ENCODE assay signal across 1 cellular context in the genomic region with DNA sequence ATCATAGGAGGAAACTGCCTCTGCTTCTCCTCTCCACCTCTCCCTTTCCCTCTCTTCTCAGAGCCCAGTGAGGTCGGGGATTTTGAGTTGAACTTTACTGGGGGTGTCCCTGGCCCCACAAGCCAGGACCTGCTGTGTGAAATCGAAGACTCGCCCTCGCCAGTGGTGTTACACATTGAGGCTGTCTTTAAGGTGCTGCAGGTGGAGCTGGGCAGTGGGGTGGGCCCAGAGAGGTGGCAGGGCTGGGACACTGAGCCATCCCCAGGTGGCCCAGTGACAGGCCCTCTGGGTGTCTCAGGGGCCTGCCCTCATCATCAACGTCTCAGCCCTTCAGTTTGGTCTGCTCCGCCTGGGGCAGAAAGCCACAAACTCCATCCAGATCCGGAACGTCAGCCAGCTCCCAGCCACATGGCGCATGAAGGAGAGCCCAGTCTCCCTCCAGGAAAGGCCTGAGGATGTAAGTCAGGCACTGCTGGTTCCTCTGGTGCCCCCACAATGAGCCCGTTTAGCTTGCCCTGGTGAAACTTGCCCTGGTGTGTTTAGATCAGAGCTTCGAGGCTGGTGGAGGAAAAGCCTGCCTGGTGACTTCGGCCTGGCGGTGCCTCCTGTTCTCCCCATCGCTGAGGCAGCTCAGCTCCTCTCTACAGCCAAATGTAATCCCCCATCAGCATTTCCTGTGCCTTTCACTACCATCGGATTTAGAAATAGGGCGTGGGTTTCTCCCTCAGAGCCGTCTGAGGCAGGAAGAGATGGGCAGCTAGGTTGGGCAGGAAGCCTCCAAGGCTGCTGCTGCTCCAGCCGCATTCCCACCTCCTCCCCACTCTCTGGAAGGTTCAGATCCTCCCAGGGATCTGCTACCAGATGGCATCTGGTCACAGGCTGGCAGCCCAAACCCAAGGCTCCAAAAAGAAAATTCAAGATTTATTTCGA.
TF ChIP-seq lines count a peak whose summit lies in the region.

No MANE protein-coding gene starts in this region.

TF ChIP-seq in GM23338, 12 proteins besides CTCF, POLR2A, EP300 and RAD21 (continued from another document):
- TF ChIP-seq, protein P1, sequence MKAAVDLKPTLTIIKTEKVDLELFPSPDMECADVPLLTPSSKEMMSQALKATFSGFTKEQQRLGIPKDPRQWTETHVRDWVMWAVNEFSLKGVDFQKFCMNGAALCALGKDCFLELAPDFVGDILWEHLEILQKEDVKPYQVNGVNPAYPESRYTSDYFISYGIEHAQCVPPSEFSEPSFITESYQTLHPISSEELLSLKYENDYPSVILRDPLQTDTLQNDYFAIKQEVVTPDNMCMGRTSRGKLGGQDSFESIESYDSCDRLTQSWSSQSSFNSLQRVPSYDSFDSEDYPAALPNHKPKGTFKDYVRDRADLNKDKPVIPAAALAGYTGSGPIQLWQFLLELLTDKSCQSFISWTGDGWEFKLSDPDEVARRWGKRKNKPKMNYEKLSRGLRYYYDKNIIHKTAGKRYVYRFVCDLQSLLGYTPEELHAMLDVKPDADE (IDR thresholded peaks at IDR 0.05) = no peak
- TF ChIP-seq EZH2phosphoT487 (IDR thresholded peaks at IDR 0.05; ENCODE audit: unreplicated experiment) = no peak
- TF ChIP-seq ZNF331 (CRISPR knock-in tag; IDR thresholded peaks at IDR 0.05; ENCODE audit: low read depth) = no peak
- TF ChIP-seq, protein P2, sequence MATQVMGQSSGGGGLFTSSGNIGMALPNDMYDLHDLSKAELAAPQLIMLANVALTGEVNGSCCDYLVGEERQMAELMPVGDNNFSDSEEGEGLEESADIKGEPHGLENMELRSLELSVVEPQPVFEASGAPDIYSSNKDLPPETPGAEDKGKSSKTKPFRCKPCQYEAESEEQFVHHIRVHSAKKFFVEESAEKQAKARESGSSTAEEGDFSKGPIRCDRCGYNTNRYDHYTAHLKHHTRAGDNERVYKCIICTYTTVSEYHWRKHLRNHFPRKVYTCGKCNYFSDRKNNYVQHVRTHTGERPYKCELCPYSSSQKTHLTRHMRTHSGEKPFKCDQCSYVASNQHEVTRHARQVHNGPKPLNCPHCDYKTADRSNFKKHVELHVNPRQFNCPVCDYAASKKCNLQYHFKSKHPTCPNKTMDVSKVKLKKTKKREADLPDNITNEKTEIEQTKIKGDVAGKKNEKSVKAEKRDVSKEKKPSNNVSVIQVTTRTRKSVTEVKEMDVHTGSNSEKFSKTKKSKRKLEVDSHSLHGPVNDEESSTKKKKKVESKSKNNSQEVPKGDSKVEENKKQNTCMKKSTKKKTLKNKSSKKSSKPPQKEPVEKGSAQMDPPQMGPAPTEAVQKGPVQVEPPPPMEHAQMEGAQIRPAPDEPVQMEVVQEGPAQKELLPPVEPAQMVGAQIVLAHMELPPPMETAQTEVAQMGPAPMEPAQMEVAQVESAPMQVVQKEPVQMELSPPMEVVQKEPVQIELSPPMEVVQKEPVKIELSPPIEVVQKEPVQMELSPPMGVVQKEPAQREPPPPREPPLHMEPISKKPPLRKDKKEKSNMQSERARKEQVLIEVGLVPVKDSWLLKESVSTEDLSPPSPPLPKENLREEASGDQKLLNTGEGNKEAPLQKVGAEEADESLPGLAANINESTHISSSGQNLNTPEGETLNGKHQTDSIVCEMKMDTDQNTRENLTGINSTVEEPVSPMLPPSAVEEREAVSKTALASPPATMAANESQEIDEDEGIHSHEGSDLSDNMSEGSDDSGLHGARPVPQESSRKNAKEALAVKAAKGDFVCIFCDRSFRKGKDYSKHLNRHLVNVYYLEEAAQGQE (IDR thresholded peaks at IDR 0.05; ENCODE audit: unreplicated experiment) = no peak
- no peak for TF ChIP-seq POLR2AphosphoS5 (IDR thresholded peaks at IDR 0.05; ENCODE audit: low read depth)
- no peak for TF ChIP-seq STAT1 (IDR thresholded peaks at IDR 0.05; ENCODE audit: unreplicated experiment)
- no peak for TF ChIP-seq EZH2 (IDR thresholded peaks at IDR 0.05; ENCODE audit: low read depth, unreplicated experiment)
- TF ChIP-seq CREB1 (CRISPR knock-in tag; IDR thresholded peaks at IDR 0.05; ENCODE audit: low read depth) = no peak
- no peak for TF ChIP-seq JUNB (IDR thresholded peaks at IDR 0.05; ENCODE audit: unreplicated experiment)
- TF ChIP-seq ZNF114 (CRISPR knock-in tag; IDR thresholded peaks at IDR 0.05) = no peak
